Comparison of ENCODE assay signal across 9 cellular contexts in genomic region chr5:138725885-138726457, GRCh38. TPM values are rescaled to one million over a fixed set of nuclear protein-coding genes. Genes with fewer than 3 reads are reported as not detected.
DNase-seq lines count a peak whose midpoint lies in the region; ATAC-seq, FAIRE-seq and TF ChIP-seq lines count a peak whose summit lies in the region.
"Had no signal": no experiment of that assay in that cellular context is flagged by ENCODE, and none has a peak within 500 bp of the region (broad histone marks: within the 10 kb centered on the region; RNA-seq: fewer than 3 reads in every experiment).

No MANE protein-coding gene starts in this region.

- H2BK120ac ChIP-seq in H1 (replicated peaks; ENCODE audit: low read depth, low read length) (peak overlapping the region; percentile 44), mesenchymal stem cell (ENCODE audit: low read depth, low read length) (no peak overlapping the region)

- 72% methylated on average over 5 of the region's 5 CpGs; no CpG with 5 or more reads in 1 of the 2 experiments for WGBS in H1 (ENCODE audit: extremely low coverage in 1 of 2, insufficient coverage in 1 of 2, insufficient read length in 1 of 2, insufficient replicate concordance in 2 of 2, low coverage in 1 of 2, low lambda C conversion rate in 2 of 2, missing lambda C conversion rate in 1 of 2), 2 experiments
- 77% methylated on average over 4 of the region's 5 CpGs for WGBS in mesenchymal stem cell
- 80 to 84% methylated on average over 5 of the region's 5 CpGs for WGBS in testis, 2 donors

- H3K4me3 ChIP-seq in MG63 (no peak overlapping the region), H1 (ENCODE audit: extremely low read depth in 1 of 4, insufficient read depth in 2 of 4, low read depth in 3 of 4, low read length in 4 of 4) (no peak overlapping the region; a peak in 1 of 8 replicates), mesenchymal stem cell (ENCODE audit: insufficient read depth in 1 of 2, low read depth in 1 of 2, low read length in 2 of 2) (peak overlapping the region in 1 of 2 experiments; percentile 17), testis (no peak overlapping the region)
- no peak overlapping the region for H3K4me3 ChIP-seq in effector memory CD4-positive, alpha-beta T cell (ENCODE audit: insufficient read depth, low read depth, low read length, poor library complexity, severe bottlenecking)

- peak overlapping the region; percentile 53 for H3K18ac ChIP-seq in H1 (ENCODE audit: extremely low read depth, low read length)
- H3K18ac ChIP-seq in mesenchymal stem cell (ENCODE audit: low read depth in 1 of 2, low read length in 2 of 2), result peak overlapping the region in 1 of 2 experiments; percentile 30

- peak overlapping the region; percentile 29; the same call in 1 of the 2 replicates for H2AFZ ChIP-seq in H1 (ENCODE audit: low read length)
- H2AFZ ChIP-seq in mesenchymal stem cell (ENCODE audit: low read depth, low read length), result no peak overlapping the region

- H3K27ac ChIP-seq in H1 (ENCODE audit: low read depth, low read length), result peak overlapping the region; percentile 56
- no peak overlapping the region for H3K27ac ChIP-seq in mesenchymal stem cell (ENCODE audit: low read length, poor library complexity, severe bottlenecking)
- peak overlapping the region; percentile 44 to 74 for H3K27ac ChIP-seq in testis
- no peak overlapping the region for H3K27ac ChIP-seq in effector memory CD4-positive, alpha-beta T cell (ENCODE audit: insufficient read depth, low read length, poor library complexity, severe bottlenecking)

- H3K36me3 Mint-ChIP-seq in activated T-cell treated with anti-CD3 and anti-CD28 coated beads, Interleukin-2, amount 50 U/mL, for 4 hours (ENCODE audit: insufficient read depth), result no peaks in the 10 kb centered on the region

- no peak overlapping the region for H3K4me3 Mint-ChIP-seq in activated T-cell treated with anti-CD3 and anti-CD28 coated beads, Interleukin-2, amount 50 U/mL, for 4 hours

- CTCF ChIA-PET in H1 (lab: Charles Lee; ENCODE audit: partially characterized antibody), result interaction anchor here (0.6 to 2.6 kb wide), 23 partner anchors 10 to 520 kb away, joined by 3 to 22 read pairs (median 5); no protein-coding TSS in a partner anchor

- H3K79me2 ChIP-seq in H1 (ENCODE audit: control insufficient read depth in 1 of 2, insufficient read depth in 2 of 2, low read length in 2 of 2), result no peaks in the 10 kb centered on the region

- no peaks in the 10 kb centered on the region for H3K27me3 ChIP-seq in MG63
- H3K27me3 ChIP-seq in H1 (replicated peaks in 1 of 4; ENCODE audit: control insufficient read depth in 3 of 4, extremely low read depth in 1 of 4, insufficient read depth in 3 of 4, low read length in 3 of 4), result no peaks in the 10 kb centered on the region
- H3K27me3 ChIP-seq in mesenchymal stem cell (ENCODE audit: control insufficient read depth in 1 of 2, insufficient read depth in 1 of 2, low read length in 2 of 2), result peaks cover 0 to 11% of the 10 kb centered on the region in 2 experiments
- H3K27me3 ChIP-seq in testis, result no peaks in the 10 kb centered on the region
- no peaks in the 10 kb centered on the region for H3K27me3 ChIP-seq in effector memory CD4-positive, alpha-beta T cell (replicated peaks; ENCODE audit: control insufficient read depth, insufficient read depth, low read length, poor library complexity, severe bottlenecking)

- no peak for TF ChIP-seq EP300 in H1 (IDR thresholded peaks at IDR 0.05; ENCODE audit: borderline replicate concordance in 1 of 2, low read depth in 2 of 2, low read length in 2 of 2)

- H3K23me2 ChIP-seq in H1 (ENCODE audit: low read depth, low read length), result 0 out of 2 replicates have a peak, but pooled peaks cover 2% of the 10 kb centered on the region

- H4K8ac ChIP-seq in H1 (ENCODE audit: extremely low read depth, insufficient read depth, low read length) (no peak overlapping the region; the same call in 1 of the 2 replicates), mesenchymal stem cell (ENCODE audit: low read length) (peak overlapping the region; percentile 19)

- DNase-seq in MG63 (peak; percentile 20), H1 (ENCODE audit: low read depth in 1 of 2, low spot score in 2 of 2) (no peak), mesenchymal stem cell (peak; percentile 18), testis (peak; percentile 17), COLO668 (lab: John Stamatoyannopoulos, UW; ENCODE audit: unreplicated experiment) (no peak)
- no peak for DNase-seq in activated T-cell treated with anti-CD3 and anti-CD28 coated beads, Interleukin-2, amount 50 U/mL, for 1 hour
- DNase-seq in effector memory CD4-positive, alpha-beta T cell, result no peak
- DNase-seq in activated T-cell treated with anti-CD3 and anti-CD28 coated beads, Interleukin-2, amount 50 U/mL, for 4 hours, result no peak
- DNase-seq: activated T-cell treated with anti-CD3 and anti-CD28 coated beads for 4 hours had no signal

- no peak for TF ChIP-seq RAD21 in H1 (IDR thresholded peaks at IDR 0.05 in 1 of 2, conservative IDR thresholded peaks at IDR 0.05 in 1 of 2; ENCODE audit: low read depth in 2 of 2, low read length in 2 of 2)

- no peaks in the 10 kb centered on the region for H3K9me3 Mint-ChIP-seq in activated T-cell treated with anti-CD3 and anti-CD28 coated beads, Interleukin-2, amount 50 U/mL, for 4 hours

- peak overlapping the region; percentile 93 for H2BK5ac ChIP-seq in H1 (ENCODE audit: low read depth, low read length)
- H2BK5ac ChIP-seq in mesenchymal stem cell (ENCODE audit: low read depth, low read length, poor library complexity, severe bottlenecking), result no peak overlapping the region

- no peaks in the 10 kb centered on the region for H3K36me3 ChIP-seq in MG63
- no peaks in the 10 kb centered on the region for H3K36me3 ChIP-seq in H1 (ENCODE audit: control insufficient read depth in 2 of 4, insufficient read depth in 4 of 4, low read length in 3 of 4)
- no peaks in the 10 kb centered on the region for H3K36me3 ChIP-seq in mesenchymal stem cell (ENCODE audit: control insufficient read depth in 1 of 2, insufficient read depth in 2 of 2, low read depth in 1 of 2, low read length in 2 of 2)
- H3K36me3 ChIP-seq in testis (ENCODE audit: low read depth, missing control alignments), result no peaks in the 10 kb centered on the region
- H3K36me3 ChIP-seq in effector memory CD4-positive, alpha-beta T cell (ENCODE audit: control insufficient read depth, insufficient read depth, low read length), result no peaks in the 10 kb centered on the region

- H3K4me1 Mint-ChIP-seq in activated T-cell treated with anti-CD3 and anti-CD28 coated beads, Interleukin-2, amount 50 U/mL, for 4 hours (ENCODE audit: low read depth), result peaks cover 13% of the 10 kb centered on the region

- H3K4me1 ChIP-seq in H1 (replicated peaks in 1 of 4; ENCODE audit: control insufficient read depth in 3 of 4, insufficient read depth in 4 of 4, low read length in 3 of 4) (peaks cover 13 to 26% (median 20%) of the 10 kb centered on the region in 4 experiments), mesenchymal stem cell (ENCODE audit: control insufficient read depth, insufficient read depth, low read depth, low read length) (peaks cover 17% of the 10 kb centered on the region), testis (peaks cover 2% of the 10 kb centered on the region)
- H3K4me1 ChIP-seq in effector memory CD4-positive, alpha-beta T cell (ENCODE audit: control insufficient read depth, insufficient read depth, low read length, poor library complexity, severe bottlenecking), result no peaks in the 10 kb centered on the region

- TF ChIP-seq CTCF in H1 (IDR thresholded peaks at IDR 0.05; ENCODE audit: control extremely low read depth in 1 of 3, insufficient read depth in 1 of 3, low read depth in 1 of 3, low read length in 3 of 3) (peak in 1 of 3 experiments; percentile 1; a peak in 1 of 4 replicates), testis (IDR thresholded peaks at IDR 0.05) (no peak)

- intact Hi-C loops in testis (cut with DNase I; ENCODE audit: low total_unique reads), result no loop called here

- H3K14ac ChIP-seq in H1 (ENCODE audit: insufficient read length), result no peak overlapping the region
- no peak overlapping the region for H3K14ac ChIP-seq in mesenchymal stem cell (ENCODE audit: low read length in 2 of 2)

- no peaks in the 10 kb centered on the region for H4K20me1 ChIP-seq in H1 (replicated peaks in 1 of 2; ENCODE audit: control insufficient read depth in 1 of 2, insufficient read depth in 2 of 2, low read length in 2 of 2)

- ATAC-seq in activated T-cell treated with anti-CD3 and anti-CD28 coated beads, Interleukin-2, amount 50 U/mL, for 4 hours, result no peak

- peaks cover 29% of the 10 kb centered on the region for H3K27me3 Mint-ChIP-seq in activated T-cell treated with anti-CD3 and anti-CD28 coated beads, Interleukin-2, amount 50 U/mL, for 4 hours (ENCODE audit: low read depth)

- H4K5ac ChIP-seq in H1 (ENCODE audit: insufficient read length, low read depth, low read length), result no peak overlapping the region

- no peak overlapping the region for H3K56ac ChIP-seq in H1 (replicated peaks; ENCODE audit: insufficient read length, low read depth, low read length)

- H2BK12ac ChIP-seq in H1 (ENCODE audit: low read depth, low read length), result peak overlapping the region; percentile 89
- H2BK12ac ChIP-seq in mesenchymal stem cell (ENCODE audit: low read length in 2 of 2), result peak overlapping the region in 1 of 2 experiments; percentile 10

- TF ChIP-seq POLR2A in H1 (IDR thresholded peaks at IDR 0.05; ENCODE audit: control extremely low read depth in 1 of 2, low read depth in 2 of 2, low read length in 2 of 2) (no peak), testis (IDR thresholded peaks at IDR 0.05) (no peak)

- H3K23ac ChIP-seq in H1 (ENCODE audit: insufficient read length), result no peak overlapping the region
- no peak overlapping the region for H3K23ac ChIP-seq in mesenchymal stem cell (ENCODE audit: low read length in 2 of 2)

- H3K9me3 ChIP-seq in MG63 (no peaks in the 10 kb centered on the region), H1 (ENCODE audit: insufficient read depth in 2 of 2, low read depth in 1 of 2, low read length in 1 of 2) (no peaks in the 10 kb centered on the region), mesenchymal stem cell (ENCODE audit: control insufficient read depth, low read length) (no peaks in the 10 kb centered on the region), testis (no peaks in the 10 kb centered on the region)
- no peaks in the 10 kb centered on the region for H3K9me3 ChIP-seq in effector memory CD4-positive, alpha-beta T cell (ENCODE audit: control insufficient read depth, low read length)

- H4K91ac ChIP-seq in H1 (replicated peaks; ENCODE audit: insufficient read length, low read length) (peak overlapping the region; percentile 45), mesenchymal stem cell (ENCODE audit: low read length) (no peak overlapping the region)

- H2AK5ac ChIP-seq in H1 (ENCODE audit: low read depth, low read length) (peak overlapping the region; percentile 94; the same call in 1 of the 2 replicates), mesenchymal stem cell (ENCODE audit: low read length, severe bottlenecking) (peak overlapping the region; percentile 20)

- 0 out of 2 replicates have a peak, but pooled peaks cover 2% of the 10 kb centered on the region for H3K79me1 ChIP-seq in H1 (ENCODE audit: low read depth, low read length)
- no peaks in the 10 kb centered on the region for H3K79me1 ChIP-seq in mesenchymal stem cell (replicated peaks; ENCODE audit: low read length, poor library complexity, severe bottlenecking)

- H3K4me2 ChIP-seq in H1 (ENCODE audit: insufficient read depth in 1 of 2, low read depth in 2 of 2, low read length in 2 of 2) (peak overlapping the region; percentile 40 to 52; a peak in 2 of 4 replicates), mesenchymal stem cell (ENCODE audit: low read length, poor library complexity, severe bottlenecking) (no peak overlapping the region)

- POLR2A ChIA-PET in H1 (lab: Charles Lee; ENCODE audit: partially characterized antibody), result interaction anchor here (0.7 to 2.1 kb wide), 11 partner anchors 10 to 568 kb away, joined by 3 to 7 read pairs (median 4); partner anchors contain the start of genes HSPA9 and MATR3

- FAIRE-seq in H1 (lab: Jason Lieb, UNC), result no peak

- peak overlapping the region; percentile 94; the same call in 1 of the 2 replicates for H2BK20ac ChIP-seq in H1 (ENCODE audit: low read length)

- H2BK15ac ChIP-seq in H1 (ENCODE audit: low read length), result peak overlapping the region; percentile 92; the same call in 1 of the 2 replicates
- no peak overlapping the region for H2BK15ac ChIP-seq in mesenchymal stem cell (ENCODE audit: low read depth, poor library complexity, severe bottlenecking)

- H3K4ac ChIP-seq in H1 (replicated peaks; ENCODE audit: insufficient read length, low read depth, low read length) (peak overlapping the region; percentile 30), mesenchymal stem cell (ENCODE audit: low read depth in 1 of 2, low read length in 2 of 2) (peak overlapping the region in 1 of 2 experiments; percentile 35)

- H3K9ac ChIP-seq in H1 (replicated peaks in 1 of 4; ENCODE audit: extremely low read depth in 1 of 4, low read depth in 3 of 4, low read length in 3 of 4) (peak overlapping the region in 3 of 4 experiments; percentile 6 to 47 (median 14); a peak in 2 of 7 replicates), mesenchymal stem cell (ENCODE audit: low read length) (peak overlapping the region; percentile 85)

RNA-seq across cellular contexts. Expression of gene CTNNA1, which starts 27.3 kb away (rescaled TPM):
- 394 TPM in 2 replicates for total RNA-seq in MG63 (2014; rRNA removed; shearing (Covaris generic); ENCODE audit: low replicate concordance)
- 302 and 349 TPM in 2 replicates for total RNA-seq in H1 (2021; fragmentation: NEBNext Ultra II Directional; extraction: Animal tissue kit (Norgen Biotek cat#: 25700))
- 115 and 124 TPM in 2 replicates for polyA plus RNA-seq in H1 (2011; rRNA removed)
- polyA plus RNA-seq in H1 (2011; cell fraction: cytosol; rRNA removed), result 159 TPM
- 239 TPM for polyA plus RNA-seq in H1 (2011; cell fraction: nucleus; rRNA removed)
- polyA plus RNA-seq in H1 (2012, experiment 1 of 2), result 239 to 268 TPM (median 258 TPM) in 4 replicates
- 40.4 TPM for polyA plus RNA-seq in H1 (2012, experiment 2 of 2)
- 134 TPM for polyA plus RNA-seq in H1 (2013, experiment 1 of 2)
- 131 TPM for polyA plus RNA-seq in H1 (2013, experiment 2 of 2)
- 165 and 188 TPM in 2 replicates for polyA minus RNA-seq in H1 (2011; rRNA and poly(A)+ RNA removed)
- polyA minus RNA-seq in H1 (2011; cell fraction: cytosol; rRNA and poly(A)+ RNA removed), result 179 TPM
- 114 TPM for polyA minus RNA-seq in H1 (2011; cell fraction: nucleus; rRNA and poly(A)+ RNA removed)
- polyA plus RNA-seq in mesenchymal stem cell (2013, experiment 1 of 2), result 140 TPM
- 144 TPM for polyA plus RNA-seq in mesenchymal stem cell (2013, experiment 2 of 2)
- 100 to 1,000 TPM; 135 to 154 TPM for total RNA-seq in testis
- polyA plus RNA-seq in testis (ENCODE audit: insufficient read depth, low read depth, low replicate concordance), result 107 TPM
- total RNA-seq in activated T-cell treated with anti-CD3 and anti-CD28 coated beads, Interleukin-2, amount 50 U/mL, for 4 hours, result 10 to 100 TPM; 27.0 to 40.3 (median 32.2) TPM

Comparison
In these comparisons a context has a peak if more than half of its experiments do, and no peak if none do; other contexts are left out.
1. DNase-seq: peak in MG63 (single experiment), mesenchymal stem cell (single experiment) and testis (single experiment); none in H1 (0 of 2), activated T-cell treated with anti-CD3 and anti-CD28 coated beads, Interleukin-2, amount 50 U/mL, for 1 hour (single experiment), effector memory CD4-positive, alpha-beta T cell (0 of 3), COLO668 (single experiment) and activated T-cell treated with anti-CD3 and anti-CD28 coated beads, Interleukin-2, amount 50 U/mL, for 4 hours (single experiment).
2. H3K27ac ChIP-seq: peak in H1 (single experiment) and testis (2 of 2); none in mesenchymal stem cell (single experiment) and effector memory CD4-positive, alpha-beta T cell (single experiment).